ENCODE assay signal across 9 cellular contexts in genomic region chr4:1243451-1244080, GRCh38. TPM values are rescaled to one million over a fixed set of nuclear protein-coding genes. Genes with fewer than 3 reads are reported as not detected.
DNase-seq lines count a peak whose midpoint lies in the region; ATAC-seq and TF ChIP-seq lines count a peak whose summit lies in the region.
"Had no signal": no experiment of that assay in that cellular context is flagged by ENCODE, and none has a peak within 500 bp of the region (broad histone marks: within the 10 kb centered on the region; RNA-seq: fewer than 3 reads in every experiment).

No MANE protein-coding gene starts in this region.

- TF ChIP-seq CTCF in OCI-LY7 (conservative IDR thresholded peaks at IDR 0.05; ENCODE audit: low read length) = peak; percentile 74

- peaks cover 21% of the 10 kb centered on the region; the same call in 1 of the 2 replicates for H3K36me3 ChIP-seq in OCI-LY7 (ENCODE audit: insufficient read depth, low read length)

- H3K27ac ChIP-seq in OCI-LY7 (ENCODE audit: low read depth, low read length, poor library complexity, severe bottlenecking) = no peak overlapping the region

- H3K79me2 ChIP-seq in OCI-LY7 (ENCODE audit: insufficient read depth, low read depth, low read length) = peaks cover 62% of the 10 kb centered on the region

- H3K27ac Mint-ChIP-seq in activated naive CD4-positive, alpha-beta T cell treated with anti-CD3 and anti-CD28 coated beads, Interleukin-2, amount 10 ng/mL, durations not matched to agents 7 days and 5 days = no peak overlapping the region
- peak overlapping the region in 1 of 2 donors; percentile 44 for H3K27ac Mint-ChIP-seq in activated naive CD4-positive, alpha-beta T cell treated with anti-CD3 and anti-CD28 coated beads, Interleukin-2, amount 50 U/mL, for 72 hours
- H3K27ac Mint-ChIP-seq in stimulated activated memory B cell treated with anti-CD40 and anti-IgM and Interleukin-4, amounts not matched to agents 10 μg/mL and 1 μg/mL and 100 μg/mL, for 72 hours = peak overlapping the region; percentile 22
- H3K27ac Mint-ChIP-seq in T-helper 2 cell treated with Interferon-gamma antibody and Interleukin-4, amounts not matched to agents 5 μg/mL and 100 μg/mL, for 36 hours = no peak overlapping the region

- ATAC-seq in activated naive CD4-positive, alpha-beta T cell treated with anti-CD3 and anti-CD28 coated beads, Interleukin-2, amount 50 U/mL, for 72 hours = no peak
- peak in 1 of 2 donors; percentile 4 for ATAC-seq in left cardiac atrium
- ATAC-seq in stimulated activated memory B cell treated with anti-CD40 and anti-IgM and Interleukin-4, amounts not matched to agents 10 μg/mL and 1 μg/mL and 100 μg/mL, for 72 hours = no peak
- no peak for ATAC-seq in GM21515 (IDR thresholded peaks at IDR 0.05; ENCODE audit: unreplicated experiment)

- H3K4me3 Mint-ChIP-seq in activated naive CD4-positive, alpha-beta T cell treated with anti-CD3 and anti-CD28 coated beads, Interleukin-2, amount 10 ng/mL, durations not matched to agents 7 days and 5 days = no peak overlapping the region
- H3K4me3 Mint-ChIP-seq in stimulated activated memory B cell treated with anti-CD40 and anti-IgM and Interleukin-4, amounts not matched to agents 10 μg/mL and 1 μg/mL and 100 μg/mL, for 72 hours = no peak overlapping the region
- H3K4me3 Mint-ChIP-seq in T-helper 2 cell treated with Interferon-gamma antibody and Interleukin-4, amounts not matched to agents 5 μg/mL and 100 μg/mL, for 36 hours = no peak overlapping the region

- POLR2A ChIA-PET in OCI-LY7 (lab: Charles Lee) = interaction anchor here (0.7 kb wide), 1 partner anchor 59 kb away, joined by 5 read pairs; no protein-coding TSS in a partner anchor

- no peak overlapping the region for H3K4me3 ChIP-seq in OCI-LY7 (ENCODE audit: low read depth, low read length, poor library complexity, severe bottlenecking)

- no peak overlapping the region for H3K4me2 ChIP-seq in OCI-LY7 (ENCODE audit: low read length)

- H3K9me2 ChIP-seq in OCI-LY7 (ENCODE audit: insufficient read depth, low read length) = no peaks in the 10 kb centered on the region

- peaks cover 15% of the 10 kb centered on the region for H4K20me1 ChIP-seq in OCI-LY7 (ENCODE audit: insufficient read depth, low read length)

- BruUV-seq in OCI-LY7 (replicated peaks; lab: Mats Ljungman, UMichigan) = no TSS peak

- intact Hi-C loops in OCI-LY7 (cut with micrococcal nuclease; ENCODE audit: unreplicated experiment) = loop anchor here (1.0 to 10.0 kb wide), 3 partner anchors 76 to 229 kb away; partner anchors contain the start of gene FGFRL1
- intact Hi-C loops in left cardiac atrium (cut with DNase I) = loop anchor here in 1 of 2 donors (10.0 kb wide), 1 partner anchor 79 kb away; no protein-coding TSS in a partner anchor

- peak; percentile 22 for DNase-seq in activated naive CD4-positive, alpha-beta T cell treated with anti-CD3 and anti-CD28 coated beads, Interleukin-2, amount 10 ng/mL, durations not matched to agents 7 days and 5 days
- no peak for DNase-seq in activated naive CD4-positive, alpha-beta T cell treated with anti-CD3 and anti-CD28 coated beads, Interleukin-2, amount 50 U/mL, for 72 hours (ENCODE audit: low spot score in 2 of 2)
- DNase-seq in OCI-LY7 (ENCODE audit: low spot score) (peak; percentile 51), left cardiac atrium (peak; percentile 20), OCI-M2 (lab: John Stamatoyannopoulos, UW; ENCODE audit: unreplicated experiment) (no peak)
- no peak for DNase-seq in T-helper 2 cell treated with Interferon-gamma antibody and Interleukin-4, amounts not matched to agents 5 μg/mL and 100 μg/mL, for 36 hours (ENCODE audit: low spot score)
- DNase-seq: CD4-positive, CD25-positive, alpha-beta regulatory T cell had no signal

- H3K4me1 Mint-ChIP-seq in activated naive CD4-positive, alpha-beta T cell treated with anti-CD3 and anti-CD28 coated beads, Interleukin-2, amount 10 ng/mL, durations not matched to agents 7 days and 5 days = peaks cover 39% of the 10 kb centered on the region
- H3K4me1 Mint-ChIP-seq in stimulated activated memory B cell treated with anti-CD40 and anti-IgM and Interleukin-4, amounts not matched to agents 10 μg/mL and 1 μg/mL and 100 μg/mL, for 72 hours = peaks cover 59% of the 10 kb centered on the region
- peaks cover 16% of the 10 kb centered on the region for H3K4me1 Mint-ChIP-seq in T-helper 2 cell treated with Interferon-gamma antibody and Interleukin-4, amounts not matched to agents 5 μg/mL and 100 μg/mL, for 36 hours (ENCODE audit: low read depth)

- H3K36me3 Mint-ChIP-seq in activated naive CD4-positive, alpha-beta T cell treated with anti-CD3 and anti-CD28 coated beads, Interleukin-2, amount 10 ng/mL, durations not matched to agents 7 days and 5 days = peaks cover 23% of the 10 kb centered on the region
- peaks cover 0 to 9% of the 10 kb centered on the region in 2 donors for H3K36me3 Mint-ChIP-seq in activated naive CD4-positive, alpha-beta T cell treated with anti-CD3 and anti-CD28 coated beads, Interleukin-2, amount 50 U/mL, for 72 hours
- peaks cover 27% of the 10 kb centered on the region for H3K36me3 Mint-ChIP-seq in stimulated activated memory B cell treated with anti-CD40 and anti-IgM and Interleukin-4, amounts not matched to agents 10 μg/mL and 1 μg/mL and 100 μg/mL, for 72 hours
- H3K36me3 Mint-ChIP-seq in T-helper 2 cell treated with Interferon-gamma antibody and Interleukin-4, amounts not matched to agents 5 μg/mL and 100 μg/mL, for 36 hours (ENCODE audit: low read depth) = peaks cover 29% of the 10 kb centered on the region

- H3K9me3 Mint-ChIP-seq in activated naive CD4-positive, alpha-beta T cell treated with anti-CD3 and anti-CD28 coated beads, Interleukin-2, amount 10 ng/mL, durations not matched to agents 7 days and 5 days = no peaks in the 10 kb centered on the region
- H3K9me3 Mint-ChIP-seq in activated naive CD4-positive, alpha-beta T cell treated with anti-CD3 and anti-CD28 coated beads, Interleukin-2, amount 50 U/mL, for 72 hours = no peaks in the 10 kb centered on the region
- H3K9me3 Mint-ChIP-seq in stimulated activated memory B cell treated with anti-CD40 and anti-IgM and Interleukin-4, amounts not matched to agents 10 μg/mL and 1 μg/mL and 100 μg/mL, for 72 hours = no peaks in the 10 kb centered on the region
- H3K9me3 Mint-ChIP-seq in T-helper 2 cell treated with Interferon-gamma antibody and Interleukin-4, amounts not matched to agents 5 μg/mL and 100 μg/mL, for 36 hours = no peaks in the 10 kb centered on the region
- H3K9me3 Mint-ChIP-seq: CD4-positive, CD25-positive, alpha-beta regulatory T cell had no signal

- no peaks in the 10 kb centered on the region for H3K9me3 ChIP-seq in OCI-LY7 (ENCODE audit: low read length)

- CTCF ChIA-PET in activated naive CD4-positive, alpha-beta T cell treated with anti-CD3 and anti-CD28 coated beads, Interleukin-2, amount 10 ng/mL, durations not matched to agents 7 days and 5 days (lab: Charles Lee) = interaction anchor here (0.8 to 1.0 kb wide), 3 partner anchors 11 to 85 kb away, joined by 3 read pairs; no protein-coding TSS in a partner anchor
- CTCF ChIA-PET in OCI-LY7 (lab: Charles Lee; ENCODE audit: unreplicated experiment) = no interaction called here

- H3K27me3 Mint-ChIP-seq in activated naive CD4-positive, alpha-beta T cell treated with anti-CD3 and anti-CD28 coated beads, Interleukin-2, amount 10 ng/mL, durations not matched to agents 7 days and 5 days = no peaks in the 10 kb centered on the region
- H3K27me3 Mint-ChIP-seq in stimulated activated memory B cell treated with anti-CD40 and anti-IgM and Interleukin-4, amounts not matched to agents 10 μg/mL and 1 μg/mL and 100 μg/mL, for 72 hours = no peaks in the 10 kb centered on the region
- H3K27me3 Mint-ChIP-seq in T-helper 2 cell treated with Interferon-gamma antibody and Interleukin-4, amounts not matched to agents 5 μg/mL and 100 μg/mL, for 36 hours (ENCODE audit: low read depth) = no peaks in the 10 kb centered on the region
- H3K27me3 Mint-ChIP-seq: CD4-positive, CD25-positive, alpha-beta regulatory T cell had no signal

- H2AFZ ChIP-seq in OCI-LY7 (ENCODE audit: low read length) = no peak overlapping the region

- H3K4me1 ChIP-seq in OCI-LY7 (ENCODE audit: insufficient read depth, low read length, poor library complexity, severe bottlenecking) = peaks cover 16% of the 10 kb centered on the region

RNA-seq across cellular contexts. Expression of gene CTBP1, which starts 5.4 kb away (rescaled TPM):
- 100 to 1,000 TPM in 1 of 2 donors, 10 to 100 TPM in 1; 74.7 to 177 TPM for total RNA-seq in activated naive CD4-positive, alpha-beta T cell treated with anti-CD3 and anti-CD28 coated beads, Interleukin-2, amount 50 U/mL, for 72 hours
- 286 and 311 TPM in 2 replicates for total RNA-seq in OCI-LY7 (2014; rRNA removed; shearing (Covaris generic))
- 228 and 238 TPM in 2 replicates for total RNA-seq in OCI-LY7 (2022)
- 100 to 1,000 TPM; 121 to 128 TPM for total RNA-seq in left cardiac atrium

RNA-seq across cellular contexts. Expression of gene MAEA, which starts 46.1 kb away (rescaled TPM):
- 10 to 100 TPM; 42.8 to 50.1 TPM for total RNA-seq in activated naive CD4-positive, alpha-beta T cell treated with anti-CD3 and anti-CD28 coated beads, Interleukin-2, amount 50 U/mL, for 72 hours
- 52.5 and 53.2 TPM in 2 replicates for total RNA-seq in OCI-LY7 (2014; rRNA removed; shearing (Covaris generic))
- 59.3 and 64.2 TPM in 2 replicates for total RNA-seq in OCI-LY7 (2022)
- total RNA-seq in left cardiac atrium = 10 to 100 TPM; 41.9 to 59.3 TPM

Comparison
In these comparisons a context has a peak if more than half of its experiments do, and no peak if none do; other contexts are left out.
1. DNase-seq: peak in activated naive CD4-positive, alpha-beta T cell treated with anti-CD3 and anti-CD28 coated beads, Interleukin-2, amount 10 ng/mL, durations not matched to agents 7 days and 5 days (single experiment), OCI-LY7 (single experiment) and left cardiac atrium (single experiment); none in activated naive CD4-positive, alpha-beta T cell treated with anti-CD3 and anti-CD28 coated beads, Interleukin-2, amount 50 U/mL, for 72 hours (0 of 2), T-helper 2 cell treated with Interferon-gamma antibody and Interleukin-4, amounts not matched to agents 5 μg/mL and 100 μg/mL, for 36 hours (single experiment) and OCI-M2 (single experiment).